Comparison of ENCODE assay signal across 1 cellular context in genomic region chr11:47035108-47035507, GRCh38.
TF ChIP-seq lines count a peak whose summit lies in the region.

No MANE protein-coding gene starts in this region.

TF ChIP-seq in K562, 482 proteins besides CTCF, POLR2A, EP300 and RAD21 (continued from another document):
- no peak for TF ChIP-seq ZNF655 (CRISPR knock-in tag; IDR thresholded peaks at IDR 0.05)
- peak; percentile 34; the same call in 1 of the 2 replicates for TF ChIP-seq GABPA (tag; conservative IDR thresholded peaks at IDR 0.05; ENCODE audit: low read depth)
- no peak for TF ChIP-seq THRAP3 (IDR thresholded peaks at IDR 0.05; ENCODE audit: borderline replicate concordance)
- TF ChIP-seq ELF1 (tag; IDR thresholded peaks at IDR 0.05): peak; percentile 55
- 0 out of 2 replicates have a peak, but pooled peaks have one; percentile 28 for TF ChIP-seq CBFA2T3 (IDR thresholded peaks at IDR 0.05)
- TF ChIP-seq FOXP1 (CRISPR knock-in tag; IDR thresholded peaks at IDR 0.05): no peak
- TF ChIP-seq FOXM1 (IDR thresholded peaks at IDR 0.05; ENCODE audit: low read depth): no peak
- TF ChIP-seq FOXM1 (CRISPR knock-in tag; IDR thresholded peaks at IDR 0.05; ENCODE audit: low read depth): no peak
